14 cellular contexts compared by ENCODE assay signal in genomic region chr2:70181363-70181956, GRCh38. TPM values are rescaled to one million over a fixed set of nuclear protein-coding genes. Genes with fewer than 3 reads are reported as not detected.
DNase-seq lines count a peak whose midpoint lies in the region; ATAC-seq and TF ChIP-seq lines count a peak whose summit lies in the region.
"Had no signal": no experiment of that assay in that cellular context is flagged by ENCODE, and none has a peak within 500 bp of the region (broad histone marks: within the 10 kb centered on the region; RNA-seq: fewer than 3 reads in every experiment).

No MANE protein-coding gene starts in this region.

- no peaks in the 10 kb centered on the region for H3K27me3 ChIP-seq in uterus
- no peaks in the 10 kb centered on the region for H3K27me3 ChIP-seq in effector memory CD4-positive, alpha-beta T cell (replicated peaks; ENCODE audit: control insufficient read depth, insufficient read depth, low read length, poor library complexity, severe bottlenecking)
- H3K27me3 ChIP-seq in ascending aorta = no peaks in the 10 kb centered on the region
- no peaks in the 10 kb centered on the region for H3K27me3 ChIP-seq in CD4-positive, alpha-beta T cell (ENCODE audit: control insufficient read depth, insufficient read depth, low read length)
- H3K27me3 ChIP-seq: SJCRH30, thyroid gland had no signal

- H3K4me1 ChIP-seq in uterus (no peaks in the 10 kb centered on the region), ascending aorta (no peaks in the 10 kb centered on the region)
- no peaks in the 10 kb centered on the region for H3K4me1 ChIP-seq in effector memory CD4-positive, alpha-beta T cell (ENCODE audit: control insufficient read depth, insufficient read depth, low read length, poor library complexity, severe bottlenecking)
- H3K4me1 ChIP-seq: SJCRH30, thyroid gland had no signal

- H3K36me3 ChIP-seq in uterus (no peaks in the 10 kb centered on the region), ascending aorta (peaks cover 14 to 44% of the 10 kb centered on the region in 2 donors)
- H3K36me3 ChIP-seq in effector memory CD4-positive, alpha-beta T cell (ENCODE audit: control insufficient read depth, insufficient read depth, low read length) = peaks cover 10% of the 10 kb centered on the region

- no peaks in the 10 kb centered on the region for H3K36me3 Mint-ChIP-seq in natural killer cell
- H3K36me3 Mint-ChIP-seq in CD4-positive, alpha-beta T cell (ENCODE audit: low read depth) = peaks cover 51% of the 10 kb centered on the region

- peak; percentile 20 for DNase-seq in natural killer cell
- no peak for DNase-seq in uterus
- DNase-seq in effector memory CD4-positive, alpha-beta T cell = no peak
- DNase-seq in ascending aorta (ENCODE audit: low spot score in 2 of 2) = no peak
- no peak for DNase-seq in CD4-positive, alpha-beta T cell
- DNase-seq: activated CD4-positive, alpha-beta memory T cell treated with anti-CD3 and anti-CD28 coated beads for 36 hours; anterior cingulate cortex; SJCRH30; stimulated activated CD4-positive, alpha-beta T cell treated with anti-CD3 and anti-CD28 coated beads, Interleukin-2, amount 100 ng/mL, for 48 hours; thyroid gland had no signal

- H3K4me3 ChIP-seq in uterus (no peak overlapping the region), ascending aorta (no peak overlapping the region)
- H3K4me3 ChIP-seq in effector memory CD4-positive, alpha-beta T cell (ENCODE audit: insufficient read depth, low read depth, low read length, poor library complexity, severe bottlenecking) = no peak overlapping the region
- H3K4me3 ChIP-seq: SJCRH30, thyroid gland had no signal

- peak; percentile 64 for ATAC-seq in GM18858 (IDR thresholded peaks at IDR 0.05; ENCODE audit: unreplicated experiment)
- ATAC-seq in GM21723 (IDR thresholded peaks at IDR 0.05; ENCODE audit: unreplicated experiment) = peak; percentile 78
- ATAC-seq in HG03565 (IDR thresholded peaks at IDR 0.05; ENCODE audit: unreplicated experiment) = peak; percentile 73
- ATAC-seq in natural killer cell = peak; percentile 61 to 79 (median 67)
- ATAC-seq in CD4-positive, alpha-beta T cell (ENCODE audit: poor library complexity) = no peak

- H3K27ac ChIP-seq in uterus (no peak overlapping the region), ascending aorta (no peak overlapping the region)
- no peak overlapping the region for H3K27ac ChIP-seq in effector memory CD4-positive, alpha-beta T cell (ENCODE audit: insufficient read depth, low read length, poor library complexity, severe bottlenecking)
- no peak overlapping the region for H3K27ac ChIP-seq in CD4-positive, alpha-beta T cell (ENCODE audit: low read depth, low read length)
- H3K27ac ChIP-seq: SJCRH30, thyroid gland had no signal

- intact Hi-C loops in natural killer cell (cut with micrococcal nuclease) = no loop called here
- intact Hi-C loops in uterus (cut with DNase I; ENCODE audit: low total_unique reads) = no loop called here
- intact Hi-C loops in ascending aorta (cut with DNase I) = no loop called here
- intact Hi-C loops in CD4-positive, alpha-beta T cell (cut with DNase I, micrococcal nuclease) = no loop called here

- POLR2A ChIA-PET in CD4-positive, alpha-beta T cell (lab: Charles Lee) = interaction anchor here (1.2 kb wide), 1 partner anchor 9 kb away, joined by 8 read pairs; the partner anchor contains the start of gene C2orf42

- no peaks in the 10 kb centered on the region for H3K9me3 ChIP-seq in uterus
- H3K9me3 ChIP-seq in effector memory CD4-positive, alpha-beta T cell (ENCODE audit: control insufficient read depth, low read length) = no peaks in the 10 kb centered on the region
- H3K9me3 ChIP-seq in ascending aorta = no peaks in the 10 kb centered on the region
- H3K9me3 ChIP-seq in CD4-positive, alpha-beta T cell (ENCODE audit: control insufficient read depth, low read length) = no peaks in the 10 kb centered on the region
- H3K9me3 ChIP-seq: SJCRH30, thyroid gland had no signal

- H3K4me1 Mint-ChIP-seq in natural killer cell = peaks cover 11 to 16% of the 10 kb centered on the region in 2 donors
- no peaks in the 10 kb centered on the region for H3K4me1 Mint-ChIP-seq in CD4-positive, alpha-beta T cell (ENCODE audit: low read depth)
- H3K4me1 Mint-ChIP-seq: neural crest cell had no signal

- no peaks in the 10 kb centered on the region for H3K27me3 Mint-ChIP-seq in natural killer cell (ENCODE audit: low read depth in 2 of 2)
- H3K27me3 Mint-ChIP-seq in CD4-positive, alpha-beta T cell = no peaks in the 10 kb centered on the region
- H3K27me3 Mint-ChIP-seq: activated CD4-positive, alpha-beta memory T cell treated with anti-CD3 and anti-CD28 coated beads for 36 hours had no signal

- TF ChIP-seq POLR2A in uterus (IDR thresholded peaks at IDR 0.05) = no peak

- no peaks in the 10 kb centered on the region for H3K9me3 Mint-ChIP-seq in natural killer cell
- no peaks in the 10 kb centered on the region for H3K9me3 Mint-ChIP-seq in CD4-positive, alpha-beta T cell
- H3K9me3 Mint-ChIP-seq: activated CD4-positive, alpha-beta memory T cell treated with anti-CD3 and anti-CD28 coated beads for 36 hours; neural crest cell had no signal

- no peak for TF ChIP-seq CTCF in natural killer cell (IDR thresholded peaks at IDR 0.05)
- TF ChIP-seq CTCF in uterus (IDR thresholded peaks at IDR 0.05) = no peak
- no peak for TF ChIP-seq CTCF in ascending aorta (IDR thresholded peaks at IDR 0.05)
- TF ChIP-seq CTCF in CD4-positive, alpha-beta T cell (IDR thresholded peaks at IDR 0.05) = no peak

- peak overlapping the region; percentile 80 to 82 for H3K27ac Mint-ChIP-seq in natural killer cell
- H3K27ac Mint-ChIP-seq in CD4-positive, alpha-beta T cell = no peak overlapping the region
- H3K27ac Mint-ChIP-seq: activated CD4-positive, alpha-beta memory T cell treated with anti-CD3 and anti-CD28 coated beads for 36 hours had no signal

- CTCF ChIA-PET in CD4-positive, alpha-beta T cell (lab: Charles Lee) = no interaction called here

- H3K4me3 Mint-ChIP-seq in natural killer cell = peak overlapping the region; percentile 69
- no peak overlapping the region for H3K4me3 Mint-ChIP-seq in CD4-positive, alpha-beta T cell
- H3K4me3 Mint-ChIP-seq: activated CD4-positive, alpha-beta memory T cell treated with anti-CD3 and anti-CD28 coated beads for 36 hours; neural crest cell had no signal

RNA-seq across cellular contexts. Expression of gene C2orf42, which starts 9.4 kb away (rescaled TPM):
- total RNA-seq in natural killer cell (10 to 100 TPM; 22.7 to 31.5 (median 25.7) TPM), uterus (10 to 100 TPM; 10.3 to 45.7 (median 23.8) TPM), ascending aorta (9.5 TPM)
- total RNA-seq in CD4-positive, alpha-beta T cell = 10 to 100 TPM; 16.9 to 18.4 TPM
